21 cellular contexts compared by ENCODE assay signal in the genomic region with DNA sequence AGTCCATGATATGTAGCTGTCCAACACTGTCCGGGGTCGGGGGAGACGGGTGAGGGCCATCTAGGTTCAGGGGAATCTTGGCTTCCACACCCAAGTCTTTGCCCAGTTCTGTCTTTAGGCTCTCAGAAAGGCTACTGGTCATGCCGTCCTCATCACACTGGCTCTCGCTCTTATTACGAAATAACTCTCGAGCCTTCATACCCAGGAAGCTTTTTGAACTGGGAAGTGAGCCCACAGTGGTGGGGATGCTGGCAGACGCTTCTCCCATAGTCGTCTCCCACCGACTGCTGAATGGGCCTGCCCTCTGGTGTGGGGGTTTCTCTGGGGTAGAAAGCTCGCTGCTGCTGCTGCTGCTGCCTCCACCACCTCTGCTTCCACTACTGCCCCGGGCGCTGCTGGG. TPM values are rescaled to one million over a fixed set of nuclear protein-coding genes. Genes with fewer than 3 reads are reported as not detected.
DNase-seq lines count a peak whose midpoint lies in the region; ATAC-seq and TF ChIP-seq lines count a peak whose summit lies in the region.
"Had no signal": no experiment of that assay in that cellular context is flagged by ENCODE, and none has a peak within 500 bp of the region (broad histone marks: within the 10 kb centered on the region; RNA-seq: fewer than 3 reads in every experiment).

No MANE protein-coding gene starts in this region.

- ATAC-seq in PC-3 (no peak), HG03039 (IDR thresholded peaks at IDR 0.05; ENCODE audit: unreplicated experiment) (no peak), HG03457 (IDR thresholded peaks at IDR 0.05; ENCODE audit: unreplicated experiment) (no peak)

- H3K9me2 ChIP-seq in PC-3 (replicated peaks; ENCODE audit: low read length), result no peaks in the 10 kb centered on the region

- TF ChIP-seq POLR2A in suprapubic skin (IDR thresholded peaks at IDR 0.05), result no peak

- CTCF ChIA-PET in AG04450 (lab: Charles Lee), result interaction anchor here (0.8 to 1.2 kb wide), 2 partner anchors 35 to 126 kb away, joined by 3 to 4 read pairs; no protein-coding TSS in a partner anchor
- CTCF ChIA-PET in PC-3 (lab: Charles Lee), result no interaction called here

- no peak overlapping the region for H3K9ac ChIP-seq in PC-3 (ENCODE audit: low read length)

- no peak overlapping the region for H3K4me2 ChIP-seq in PC-3 (ENCODE audit: low read length)

- H2AFZ ChIP-seq in PC-3 (ENCODE audit: low read length), result no peak overlapping the region

- H3K9me3 ChIP-seq in AG04450 (ENCODE audit: control insufficient read depth, insufficient read depth, low read length) (no peaks in the 10 kb centered on the region), PC-3 (ENCODE audit: low read length) (no peaks in the 10 kb centered on the region), esophagus (ENCODE audit: control insufficient read depth in 2 of 2, insufficient read depth in 1 of 2, low read depth in 1 of 2, low read length in 1 of 2) (no peaks in the 10 kb centered on the region), suprapubic skin (no peaks in the 10 kb centered on the region)
- no peaks in the 10 kb centered on the region for H3K9me3 ChIP-seq in effector memory CD4-positive, alpha-beta T cell (ENCODE audit: control insufficient read depth, low read length)
- H3K9me3 ChIP-seq: Caco-2 had no signal

- H3K27ac ChIP-seq in AG04450 (ENCODE audit: low read depth, low read length) (peak overlapping the region; percentile 39), PC-3 (ENCODE audit: low read length) (no peak overlapping the region), esophagus (ENCODE audit: low read depth in 2 of 2, low read length in 1 of 2) (peak overlapping the region; percentile 77 to 92), suprapubic skin (peak overlapping the region; percentile 79)
- no peak overlapping the region for H3K27ac ChIP-seq in effector memory CD4-positive, alpha-beta T cell (ENCODE audit: insufficient read depth, low read length, poor library complexity, severe bottlenecking)

- 92% methylated on average over 13 of the region's 13 CpGs for WGBS in esophagus, 2 donors
- 81% methylated on average over 12 of the region's 13 CpGs for whole genome bisulfite sequencing in suprapubic skin

- H3F3A ChIP-seq in PC-3 (ENCODE audit: low read length, unreplicated experiment), result no peaks in the 10 kb centered on the region

- POLR2A ChIA-PET in AG04450 (lab: Yijun Ruan, JAX), result interaction anchor here (0.5 to 1.2 kb wide), 3 partner anchors 8 to 24 kb away, joined by 3 read pairs; no protein-coding TSS in a partner anchor
- POLR2A ChIA-PET in PC-3 (lab: Charles Lee; ENCODE audit: unreplicated experiment), result no interaction called here

- H3K4me3 ChIP-seq in AG04450 (ENCODE audit: low read depth, low read length), result no peak overlapping the region
- no peak overlapping the region for H3K4me3 ChIP-seq in PC-3 (ENCODE audit: low read length)
- H3K4me3 ChIP-seq in esophagus (ENCODE audit: low read depth in 1 of 2, low read length in 2 of 2), result no peak overlapping the region
- no peak overlapping the region for H3K4me3 ChIP-seq in suprapubic skin
- no peak overlapping the region for H3K4me3 ChIP-seq in effector memory CD4-positive, alpha-beta T cell (ENCODE audit: insufficient read depth, low read depth, low read length, poor library complexity, severe bottlenecking)

- H3K27me3 ChIP-seq in AG04450 (ENCODE audit: control insufficient read depth, insufficient read depth, low read length) (no peaks in the 10 kb centered on the region), PC-3 (ENCODE audit: low read length) (no peaks in the 10 kb centered on the region), esophagus (ENCODE audit: control insufficient read depth in 1 of 2, insufficient read depth in 2 of 2, low read length in 2 of 2) (no peaks in the 10 kb centered on the region), suprapubic skin (no peaks in the 10 kb centered on the region)
- H3K27me3 ChIP-seq in effector memory CD4-positive, alpha-beta T cell (replicated peaks; ENCODE audit: control insufficient read depth, insufficient read depth, low read length, poor library complexity, severe bottlenecking), result no peaks in the 10 kb centered on the region

- H3K79me2 ChIP-seq in PC-3 (ENCODE audit: low read length), result no peaks in the 10 kb centered on the region

- peaks cover 19% of the 10 kb centered on the region for H3K4me1 ChIP-seq in PC-3 (ENCODE audit: insufficient read depth, low read length)
- peaks cover 0 to 14% of the 10 kb centered on the region in 2 donors for H3K4me1 ChIP-seq in esophagus (ENCODE audit: control insufficient read depth in 2 of 2, insufficient read depth in 2 of 2, low read length in 1 of 2)
- peaks cover 32% of the 10 kb centered on the region for H3K4me1 ChIP-seq in suprapubic skin
- no peaks in the 10 kb centered on the region for H3K4me1 ChIP-seq in effector memory CD4-positive, alpha-beta T cell (ENCODE audit: control insufficient read depth, insufficient read depth, low read length, poor library complexity, severe bottlenecking)
- H3K4me1 ChIP-seq: Caco-2 had no signal

- DNase-seq in AG04450 (ENCODE audit: low read depth, low spot score) (no peak), PC-3 (no peak), suprapubic skin (ENCODE audit: low spot score in 2 of 2) (peak in 1 of 2 donors; percentile 45)
- DNase-seq in effector memory CD4-positive, alpha-beta T cell, result no peak
- DNase-seq: ACHN; Caco-2; CD4-positive, CD25-positive, alpha-beta regulatory T cell; DMS153; EL; Kasumi-1; NCI-H1105 treated with DMSO at 0.1 percent for 48 hours; NCI-H187; NCI-H345; NCI-H69; NK-92 treated with Interleukin-12 subunit alpha and Interleukin-12 subunit beta, amount 100 ng/mL, for 24 hours; OCI-M1; RPMI8226; SIG-M5 had no signal

- no peak for TF ChIP-seq EP300 in suprapubic skin (IDR thresholded peaks at IDR 0.05)

- intact Hi-C loops in PC-3 (cut with micrococcal nuclease), result no loop called here

- TF ChIP-seq CTCF in AG04450 (IDR thresholded peaks at IDR 0.05; ENCODE audit: low read depth, low read length) (no peak), PC-3 (conservative IDR thresholded peaks at IDR 0.05; ENCODE audit: low read depth, low read length) (no peak), suprapubic skin (IDR thresholded peaks at IDR 0.05) (no peak)

- H4K20me1 ChIP-seq in PC-3 (ENCODE audit: low read length), result no peaks in the 10 kb centered on the region

- TSS peak; percentile 11 for BruUV-seq in PC-3 (replicated peaks; lab: Mats Ljungman, UMichigan)

- H3K36me3 ChIP-seq in PC-3 (ENCODE audit: low read depth, low read length) (peaks cover 10% of the 10 kb centered on the region), esophagus (ENCODE audit: control insufficient read depth in 2 of 2, insufficient read depth in 2 of 2, low read length in 1 of 2) (peaks cover 9 to 36% of the 10 kb centered on the region in 2 donors), suprapubic skin (peaks cover 77% of the 10 kb centered on the region)
- peaks cover 54% of the 10 kb centered on the region for H3K36me3 ChIP-seq in effector memory CD4-positive, alpha-beta T cell (ENCODE audit: control insufficient read depth, insufficient read depth, low read length)

RNA-seq across cellular contexts. Expression of a gene that starts 17.6 kb away (rescaled TPM):
- polyA plus RNA-seq in AG04450 (2011; rRNA removed), result 3.3 and 3.6 TPM in 2 replicates
- polyA minus RNA-seq in AG04450 (2011; rRNA and poly(A)+ RNA removed), result 3.5 and 6.7 TPM in 2 replicates
- total RNA-seq in PC-3 (2014; rRNA removed), result 2.3 and 3.9 TPM in 2 replicates
- polyA plus RNA-seq in esophagus, result 1 to 10 TPM; 6.3 to 6.5 TPM
- 10 to 100 TPM in 1 of 4 donors, 1 to 10 TPM in 3; 8.7 to 10.3 (median 9.9) TPM for total RNA-seq in suprapubic skin

RNA-seq across cellular contexts. Expression of a gene that starts 18.2 kb away (rescaled TPM):
- polyA plus RNA-seq in AG04450 (2011; rRNA removed) (0.14 and 0.15 TPM in 2 replicates), esophagus (under 1 TPM; 0.39 to 0.58 TPM)
- 0.41 and 0.52 TPM in 2 replicates for polyA minus RNA-seq in AG04450 (2011; rRNA and poly(A)+ RNA removed)
- total RNA-seq in PC-3 (2014; rRNA removed) (0.55 TPM in 1 of 2 replicates, not detected in the other), suprapubic skin (1 to 10 TPM; 1.4 to 3.7 (median 1.8) TPM)
- total RNA-seq: CD4-positive, CD25-positive, alpha-beta regulatory T cell had no signal

RNA-seq across cellular contexts. Expression of a gene that starts 48.2 kb away (rescaled TPM):
- 67.5 and 87.1 TPM in 2 replicates for polyA plus RNA-seq in AG04450 (2011; rRNA removed)
- polyA minus RNA-seq in AG04450 (2011; rRNA and poly(A)+ RNA removed), result 159 and 178 TPM in 2 replicates
- total RNA-seq in PC-3 (2014; rRNA removed), result 15.6 and 19.3 TPM in 2 replicates
- 10 to 100 TPM in 1 of 2 donors, 1 to 10 TPM in 1; 8.9 to 14.3 TPM for polyA plus RNA-seq in esophagus
- 100 to 1,000 TPM in 1 of 4 donors, 10 to 100 TPM in 3; 36.4 to 155 (median 46.6) TPM for total RNA-seq in suprapubic skin

Comparison
In these comparisons a context has a peak if more than half of its experiments do, and no peak if none do; other contexts are left out.
1. H3K27ac ChIP-seq: peak in AG04450 (single experiment), esophagus (2 of 2) and suprapubic skin (single experiment); none in PC-3 (single experiment) and effector memory CD4-positive, alpha-beta T cell (single experiment).